18 cellular contexts compared by ENCODE assay signal in genomic region chr7:134922730-134923704, GRCh38.
"Had no signal": no experiment of that assay in that cellular context is flagged by ENCODE, and none has a peak within 500 bp of the region (broad histone marks: within the 10 kb centered on the region; RNA-seq: fewer than 3 reads in every experiment).

No MANE protein-coding gene starts in this region.

- H3K4me1 ChIP-seq: upper lobe of right lung had no signal

- H3K4me3 ChIP-seq: coronary artery, esophagus squamous epithelium, heart right ventricle, upper lobe of right lung had no signal

- ATAC-seq: activated CD8-positive, alpha-beta T cell treated with anti-CD3 and anti-CD28 coated beads for 36 hours; activated naive CD4-positive, alpha-beta T cell treated with anti-CD3 and anti-CD28 coated beads, Interleukin-2, amount 50 U/mL, for 72 hours; natural killer cell; upper lobe of right lung had no signal

- H3K9me3 ChIP-seq: esophagus squamous epithelium, heart right ventricle, neutrophil, upper lobe of right lung had no signal

- DNase-seq: activated B cell treated with CpG ODN at 0.5 μM for 24 hours; activated CD4-positive, alpha-beta T cell treated with anti-CD3 and anti-CD28 coated beads for 48 hours; activated CD8-positive, alpha-beta memory T cell treated with anti-CD3 and anti-CD28 coated beads, Interleukin-2, amount 50 U/mL, for 4 hours; activated CD8-positive, alpha-beta T cell treated with anti-CD3 and anti-CD28 coated beads for 36 hours; activated effector memory CD4-positive, alpha-beta T cell treated with anti-CD3 and anti-CD28 coated beads, Interleukin-2, amount 50 U/mL, for 16 hours; activated T-cell treated with anti-CD3 and anti-CD28 coated beads, Interleukin-2, amount 50 U/mL, for 48 hours; central memory CD4-positive, alpha-beta T cell; effector CD4-positive, alpha-beta T cell; esophagus squamous epithelium; heart right ventricle; mesenchymal stem cell; natural killer cell; retina; small intestine; upper lobe of right lung had no signal

- H3K27ac ChIP-seq: coronary artery, neutrophil, upper lobe of right lung had no signal

- H3K36me3 ChIP-seq: esophagus squamous epithelium, neutrophil, upper lobe of right lung had no signal

- H3K27me3 ChIP-seq: esophagus squamous epithelium, heart right ventricle, neutrophil, upper lobe of right lung had no signal
